In genomic region chr14:91947196-91948184, GRCh38 we compare ENCODE assay signal across 8 cellular contexts. TPM values are rescaled to one million over a fixed set of nuclear protein-coding genes. Genes with fewer than 3 reads are reported as not detected.
DNase-seq lines count a peak whose midpoint lies in the region; ATAC-seq, FAIRE-seq and TF ChIP-seq lines count a peak whose summit lies in the region.

A gene with protein sequence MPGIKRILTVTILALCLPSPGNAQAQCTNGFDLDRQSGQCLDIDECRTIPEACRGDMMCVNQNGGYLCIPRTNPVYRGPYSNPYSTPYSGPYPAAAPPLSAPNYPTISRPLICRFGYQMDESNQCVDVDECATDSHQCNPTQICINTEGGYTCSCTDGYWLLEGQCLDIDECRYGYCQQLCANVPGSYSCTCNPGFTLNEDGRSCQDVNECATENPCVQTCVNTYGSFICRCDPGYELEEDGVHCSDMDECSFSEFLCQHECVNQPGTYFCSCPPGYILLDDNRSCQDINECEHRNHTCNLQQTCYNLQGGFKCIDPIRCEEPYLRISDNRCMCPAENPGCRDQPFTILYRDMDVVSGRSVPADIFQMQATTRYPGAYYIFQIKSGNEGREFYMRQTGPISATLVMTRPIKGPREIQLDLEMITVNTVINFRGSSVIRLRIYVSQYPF (minus strand): TSS chr14:91947694. CDS start chr14:91947229, 465 bp downstream.

- H3K79me1 ChIP-seq in H9 (ENCODE audit: insufficient read depth, low read depth, low read length, poor library complexity, severe bottlenecking): no peaks in the 10 kb centered on the region

- H3K4me3 Mint-ChIP-seq in H9: peak within 1 kb of the TSS; percentile 68 to 89
- H3K4me3 Mint-ChIP-seq in T-helper 2 cell treated with Interferon-gamma antibody and Interleukin-4, amounts not matched to agents 5 μg/mL and 100 μg/mL, for 36 hours: peak within 1 kb of the TSS; percentile 89

- H3K27me3 ChIP-seq in H9 (ENCODE audit: insufficient read depth, low read length): peaks cover 6% of the 10 kb centered on the region
- peaks cover 3% of the 10 kb centered on the region for H3K27me3 ChIP-seq in bronchial epithelial cell (ENCODE audit: control insufficient read depth, insufficient read depth, low read length)
- peaks cover 0 to 51% (median 18%) of the 10 kb centered on the region in 7 donors for H3K27me3 ChIP-seq in spleen (replicated peaks in 1 of 7)

- H3K27ac ChIP-seq in H9 (ENCODE audit: insufficient read length, low read depth, low read length): no peak within 1 kb of the TSS
- H3K27ac ChIP-seq in spleen: peak within 1 kb of the TSS in 7 of 8 donors; percentile 61 to 81 (median 71)

- intact Hi-C loops in spleen (cut with DNase I; ENCODE audit: low total_unique reads): no loop called here

- no peak within 1 kb of the TSS for H2BK20ac ChIP-seq in H9 (ENCODE audit: low read depth, low read length, poor library complexity, severe bottlenecking)

- no peak within 1 kb of the TSS for H2BK12ac ChIP-seq in H9 (ENCODE audit: insufficient read length, low read depth, low read length)

- H4K20me1 ChIP-seq in H9 (ENCODE audit: control insufficient read depth, insufficient read depth, insufficient read length): no peaks in the 10 kb centered on the region

- no peak for TF ChIP-seq POLR2A in spleen (IDR thresholded peaks at IDR 0.05)

- H2BK5ac ChIP-seq in H9 (ENCODE audit: insufficient read length, low read length): no peak within 1 kb of the TSS

- peak within 1 kb of the TSS; percentile 74 for H3K4me2 ChIP-seq in H9 (ENCODE audit: insufficient read depth, insufficient read length, low read length)

- no peak within 1 kb of the TSS for H3K9ac ChIP-seq in H9 (ENCODE audit: extremely low read depth, insufficient read length, low read length)

- H4K5ac ChIP-seq in H9 (ENCODE audit: insufficient read length, low read depth, low read length): no peak within 1 kb of the TSS

- no peak within 1 kb of the TSS for H3K56ac ChIP-seq in H9 (ENCODE audit: insufficient read length, low read depth, low read length)

- H3K4me1 Mint-ChIP-seq in H9: peaks cover 10% of the 10 kb centered on the region in 2 experiments
- peaks cover 12% of the 10 kb centered on the region for H3K4me1 Mint-ChIP-seq in T-helper 2 cell treated with Interferon-gamma antibody and Interleukin-4, amounts not matched to agents 5 μg/mL and 100 μg/mL, for 36 hours (ENCODE audit: low read depth)

- peak within 1 kb of the TSS; percentile 40 for H3K4me3 ChIP-seq in bronchial epithelial cell (ENCODE audit: low read depth, low read length)
- H3K4me3 ChIP-seq in spleen: peak within 1 kb of the TSS; percentile 33 to 73 (median 40)

- no CpG with 5 or more reads among the region's 78 CpGs for WGBS in H9 (ENCODE audit: extremely low coverage, insufficient read length, low lambda C conversion rate)
- 7 to 12% (median 9%) methylated on average over 55 to 78 of the region's 78 CpGs for WGBS in spleen, 5 donors

- H3K9me3 ChIP-seq in H9 (ENCODE audit: control insufficient read depth, low read depth, low read length) (no peaks in the 10 kb centered on the region), spleen (no peaks in the 10 kb centered on the region)

- no peak within 1 kb of the TSS for H3T11ph ChIP-seq in H9 (ENCODE audit: low read length)

- no peak within 1 kb of the TSS for H3K23ac ChIP-seq in H9 (ENCODE audit: insufficient read length, low read depth, low read length)

- no peak for FAIRE-seq in bronchial epithelial cell (lab: Jason Lieb, UNC)

- no peak within 1 kb of the TSS for H3K4ac ChIP-seq in H9 (ENCODE audit: low read depth, low read length)

- H4K8ac ChIP-seq in H9 (replicated peaks; ENCODE audit: insufficient read length, low read depth, low read length): no peak within 1 kb of the TSS

- no peak within 1 kb of the TSS for H2AK5ac ChIP-seq in H9 (ENCODE audit: insufficient read length, low read length)

- peaks cover 7% of the 10 kb centered on the region for H3K23me2 ChIP-seq in H9 (ENCODE audit: insufficient read length, low read depth, low read length, poor library complexity, severe bottlenecking)

- H3K9me3 Mint-ChIP-seq in H9: no peaks in the 10 kb centered on the region
- H3K9me3 Mint-ChIP-seq in T-helper 2 cell treated with Interferon-gamma antibody and Interleukin-4, amounts not matched to agents 5 μg/mL and 100 μg/mL, for 36 hours: no peaks in the 10 kb centered on the region

- no peak within 1 kb of the TSS for H2BK15ac ChIP-seq in H9 (ENCODE audit: low read depth, low read length)

- DNase-seq in H9 (peak; percentile 66), bronchial epithelial cell (ENCODE audit: low read depth) (peak; percentile 31), islet precursor cell (peak; percentile 69), spleen (peak; percentile 80)
- peak; percentile 13 for DNase-seq in T-helper 2 cell treated with Interferon-gamma antibody and Interleukin-4, amounts not matched to agents 5 μg/mL and 100 μg/mL, for 36 hours (ENCODE audit: low spot score)

- H2AFZ ChIP-seq in H9 (ENCODE audit: low read length): no peak within 1 kb of the TSS

- H3K79me2 ChIP-seq in H9 (ENCODE audit: insufficient read depth, low read length): no peaks in the 10 kb centered on the region

- TF ChIP-seq CTCF in H9 (conservative IDR thresholded peaks at IDR 0.05) (no peak), bronchial epithelial cell (IDR thresholded peaks at IDR 0.05; ENCODE audit: insufficient read depth, low read length, severe bottlenecking) (no peak), spleen (IDR thresholded peaks at IDR 0.05 in 8 of 11, conservative IDR thresholded peaks at IDR 0.05 in 3 of 11) (no peak)

- no peak within 1 kb of the TSS for H3K18ac ChIP-seq in H9 (ENCODE audit: insufficient read length, low read depth, low read length)

- ATAC-seq in HG02610 (IDR thresholded peaks at IDR 0.05; ENCODE audit: unreplicated experiment) (no peak), GM18502 (IDR thresholded peaks at IDR 0.05; ENCODE audit: poor library complexity, unreplicated experiment) (no peak), HG03025 (IDR thresholded peaks at IDR 0.05; ENCODE audit: low FRiP score, unreplicated experiment) (no peak)

- no peak within 1 kb of the TSS for H4K91ac ChIP-seq in H9 (ENCODE audit: insufficient read length, low read depth, low read length)

- peaks cover 0 to 2% (median 0%) of the 10 kb centered on the region in 3 experiments; a peak in 2 of 7 replicates for H3K36me3 Mint-ChIP-seq in H9 (ENCODE audit: insufficient read depth in 1 of 3, low read depth in 3 of 3)
- H3K36me3 Mint-ChIP-seq in T-helper 2 cell treated with Interferon-gamma antibody and Interleukin-4, amounts not matched to agents 5 μg/mL and 100 μg/mL, for 36 hours (ENCODE audit: low read depth): no peaks in the 10 kb centered on the region

- peak within 1 kb of the TSS in 1 of 3 experiments; percentile 63; a peak in 1 of 7 replicates for H3K27ac Mint-ChIP-seq in H9
- H3K27ac Mint-ChIP-seq in T-helper 2 cell treated with Interferon-gamma antibody and Interleukin-4, amounts not matched to agents 5 μg/mL and 100 μg/mL, for 36 hours: no peak within 1 kb of the TSS

- H3K14ac ChIP-seq in H9 (ENCODE audit: insufficient read depth, low read length): no peak within 1 kb of the TSS

- no peak within 1 kb of the TSS for H2BK120ac ChIP-seq in H9 (ENCODE audit: low read depth, low read length, poor library complexity, severe bottlenecking)

- peaks cover 65% of the 10 kb centered on the region for H3K27me3 Mint-ChIP-seq in H9 (ENCODE audit: low read depth)
- H3K27me3 Mint-ChIP-seq in T-helper 2 cell treated with Interferon-gamma antibody and Interleukin-4, amounts not matched to agents 5 μg/mL and 100 μg/mL, for 36 hours (ENCODE audit: low read depth): peaks cover 36% of the 10 kb centered on the region

- H3K36me3 ChIP-seq in bronchial epithelial cell (ENCODE audit: control insufficient read depth, insufficient read depth, low read length) (no peaks in the 10 kb centered on the region), spleen (no peaks in the 10 kb centered on the region)

- H3K4me1 ChIP-seq in H9 (ENCODE audit: insufficient read depth, low read length) (0 out of 2 replicates have a peak, but pooled peaks cover 4% of the 10 kb centered on the region), spleen (peaks cover 4 to 41% (median 14%) of the 10 kb centered on the region in 6 donors)

RNA-seq across cellular contexts. Expression of the gene that starts here (rescaled TPM):
- total RNA-seq in H9 (2021) (1.0 and 1.3 TPM in 2 replicates), bronchial epithelial cell (under 0.01 and 0.26 TPM in 2 replicates), spleen (100 to 1,000 TPM in 5 of 7 donors, 10 to 100 TPM in 2; 98.7 to 396 (median 225) TPM)
- 10 to 100 TPM; 26.4 to 61.9 (median 48.2) TPM for polyA plus RNA-seq in spleen

Comparison
In these comparisons a context has a peak if more than half of its experiments do, and no peak if none do; other contexts are left out.
1. RNA of the gene that starts here (total RNA-seq): 98.7 to 396 TPM in spleen; 1.0 to 1.3 TPM in H9 and under 0.01 to 0.26 TPM in bronchial epithelial cell; every median in the first group is over 10 times any median in the second.
2. Peak in DNase-seq and H3K4me3 ChIP-seq in bronchial epithelial cell; RNA of the gene not detected or under 1 TPM.
3. DNase-seq: peak in every context shown above with its lines; median percentile 80 in spleen; 69 in islet precursor cell; 66 in H9; 31 in bronchial epithelial cell; 13 in T-helper 2 cell treated with Interferon-gamma antibody and Interleukin-4, amounts not matched to agents 5 μg/mL and 100 μg/mL, for 36 hours.